11 cellular contexts compared by ENCODE assay signal in the genomic region with DNA sequence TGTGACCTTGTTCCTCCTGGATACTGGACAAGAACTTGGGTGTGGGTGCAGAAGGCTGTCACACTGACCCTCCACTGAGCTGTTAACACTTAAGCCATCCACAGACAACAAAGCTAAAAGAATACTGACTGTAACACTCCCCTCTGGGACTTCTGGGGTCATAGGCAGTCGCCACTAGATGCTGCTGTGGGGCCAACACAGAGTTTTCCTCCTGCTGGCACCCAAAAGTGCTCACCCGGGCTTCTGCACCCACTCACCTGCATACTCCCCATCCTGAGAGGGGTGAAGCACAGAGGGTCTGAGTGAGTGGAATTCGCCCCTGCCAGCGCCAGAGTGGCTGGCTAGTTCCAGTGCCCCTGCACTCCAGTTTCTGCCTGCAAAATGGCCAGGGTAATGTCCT.
"Had no signal": no experiment of that assay in that cellular context is flagged by ENCODE, and none has a peak within 500 bp of the region (broad histone marks: within the 10 kb centered on the region; RNA-seq: fewer than 3 reads in every experiment).

No MANE protein-coding gene starts in this region.

- H3K36me3 Mint-ChIP-seq: naive B cell had no signal

- H3K27me3 Mint-ChIP-seq: activated T-helper 17 cell treated with anti-CD3 and anti-CD28 coated beads, Interleukin-2, amount 50 U/mL, for 72 hours; effector memory CD8-positive, alpha-beta T cell; naive B cell had no signal

- H3K4me3 Mint-ChIP-seq: activated T-helper 17 cell treated with anti-CD3 and anti-CD28 coated beads, Interleukin-2, amount 50 U/mL, for 72 hours; effector memory CD8-positive, alpha-beta T cell; naive B cell had no signal

- ATAC-seq: activated T-helper 17 cell treated with anti-CD3 and anti-CD28 coated beads, Interleukin-2, amount 50 U/mL, for 72 hours; effector memory CD8-positive, alpha-beta T cell had no signal

- H3K4me1 ChIP-seq: ascending aorta had no signal

- FAIRE-seq: islet of Langerhans had no signal

- H3K27ac ChIP-seq: ascending aorta had no signal

- H3K4me3 ChIP-seq: ascending aorta had no signal

- DNase-seq: activated CD4-positive, alpha-beta T cell treated with anti-CD3 and anti-CD28 coated beads, Interleukin-2, amount 50 U/mL, for 48 hours; activated naive CD4-positive, alpha-beta T cell treated with Interleukin-2 at 50 U/mL for 16 hours; dermis blood vessel endothelial cell; effector memory CD8-positive, alpha-beta T cell; naive B cell; retina; stimulated activated CD4-positive, alpha-beta T cell treated with anti-CD3 and anti-CD28 coated beads, Interleukin-12 subunit alpha, Interleukin-12 subunit beta, amount 100 ng/mL, for 4 hours; stimulated activated CD4-positive, alpha-beta T cell treated with anti-CD3 and anti-CD28 coated beads, Interleukin-2, amount 100 ng/mL, for 24 hours had no signal

- H3K36me3 ChIP-seq: ascending aorta had no signal

- H3K4me1 Mint-ChIP-seq: activated T-helper 17 cell treated with anti-CD3 and anti-CD28 coated beads, Interleukin-2, amount 50 U/mL, for 72 hours; naive B cell had no signal

- H3K27ac Mint-ChIP-seq: activated T-helper 17 cell treated with anti-CD3 and anti-CD28 coated beads, Interleukin-2, amount 50 U/mL, for 72 hours; effector memory CD8-positive, alpha-beta T cell; naive B cell had no signal

- H3K27me3 ChIP-seq: ascending aorta had no signal

- H3K9me3 ChIP-seq: ascending aorta had no signal
